Comparison of ENCODE assay signal across 8 cellular contexts in the genomic region with DNA sequence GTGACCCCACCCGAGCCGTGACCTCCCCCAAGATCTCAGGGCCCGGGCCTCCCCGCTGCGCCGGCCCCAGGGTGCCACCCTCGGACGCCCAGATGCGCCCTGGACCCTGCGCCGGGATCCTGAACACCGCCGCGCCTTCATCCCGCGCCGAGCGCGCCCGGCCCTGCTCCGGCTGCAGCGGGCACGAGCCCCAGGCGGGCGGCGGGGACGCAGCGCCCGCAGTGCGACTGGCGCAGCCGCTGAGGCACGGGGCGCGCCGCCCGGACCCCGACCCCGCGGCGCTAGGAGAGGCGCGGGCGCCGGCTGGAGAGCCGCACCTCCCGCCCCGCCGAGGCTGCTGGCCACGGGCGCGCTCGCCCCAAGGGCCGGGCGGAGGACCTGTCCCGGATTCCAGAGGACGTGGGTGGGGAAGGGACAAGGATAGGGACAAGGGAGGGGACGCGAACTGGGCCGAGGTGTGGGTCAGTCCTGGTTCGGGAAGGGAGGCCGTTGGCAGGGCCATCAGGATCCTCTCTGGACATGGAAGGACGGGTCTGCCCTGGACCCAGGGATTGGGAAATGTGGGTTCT. TPM values are rescaled to one million over a fixed set of nuclear protein-coding genes. Genes with fewer than 3 reads are reported as not detected.
DNase-seq lines count a peak whose midpoint lies in the region; ATAC-seq and TF ChIP-seq lines count a peak whose summit lies in the region.

No MANE protein-coding gene starts in this region.

- DNase-seq in activated naive CD4-positive, alpha-beta T cell treated with Interleukin-2 at 50 U/mL for 16 hours: peak; percentile 26
- no peak for DNase-seq in activated naive CD4-positive, alpha-beta T cell treated with anti-CD3 and anti-CD28 coated beads, Interleukin-2, amount 50 U/mL, for 16 hours
- DNase-seq in adrenal gland (no peak), lower leg skin (ENCODE audit: low spot score in 2 of 2) (no peak), transverse colon (no peak), mesenteric fat pad (ENCODE audit: low spot score) (no peak)

- H3K9me3 ChIP-seq in adrenal gland (replicated peaks in 1 of 3) (no peaks in the 10 kb centered on the region), transverse colon (no peaks in the 10 kb centered on the region)

- TF ChIP-seq POLR2A in adrenal gland (IDR thresholded peaks at IDR 0.05) (no peak), lower leg skin (IDR thresholded peaks at IDR 0.05) (no peak), transverse colon (IDR thresholded peaks at IDR 0.05) (no peak)

- intact Hi-C loops in adrenal gland (cut with DNase I): no loop called here
- intact Hi-C loops in lower leg skin (cut with DNase I; ENCODE audit: low total_unique reads): no loop called here
- intact Hi-C loops in transverse colon (cut with DNase I; ENCODE audit: low total_unique reads): no loop called here

- TF ChIP-seq EP300 in transverse colon (IDR thresholded peaks at IDR 0.05; ENCODE audit: low read depth): no peak

- H3K27ac ChIP-seq in adrenal gland (peak overlapping the region in 3 of 5 donors; percentile 35 to 72 (median 68)), transverse colon (peak overlapping the region; percentile 66 to 83 (median 76))

- no peaks in the 10 kb centered on the region for H3K27me3 ChIP-seq in adrenal gland
- peaks cover 35% of the 10 kb centered on the region for H3K27me3 ChIP-seq in transverse colon

- WGBS in adrenal gland, 4 donors: 0 to 1% (median 0%) methylated on average over 6 to 63 of the region's 63 CpGs
- WGBS in lower leg skin, 2 donors: 1 to 4% methylated on average over 14 to 61 of the region's 63 CpGs
- 2% methylated on average over 34 of the region's 63 CpGs; no CpG with 5 or more reads in 1 of the 2 donors for WGBS in transverse colon (ENCODE audit: low coverage in 1 of 2), 2 donors

- peak overlapping the region in 2 of 4 donors; percentile 30 to 86 for H3K4me3 ChIP-seq in adrenal gland
- peak overlapping the region; percentile 44 for H3K4me3 ChIP-seq in lower leg skin (ENCODE audit: low read depth, poor library complexity, severe bottlenecking)
- H3K4me3 ChIP-seq in transverse colon: peak overlapping the region; percentile 64 to 74 (median 67)

- in situ Hi-C loops in transverse colon (cut with MboI; ENCODE audit: low pct_ligation_motif_present in 1 of 4, low pct_unique_long_range_greater_than_20kb in 1 of 4, low sequenced_read_pairs in 3 of 4): loop anchor here in 1 of 4 donors (25.0 kb wide), 1 partner anchor 180 kb away; the partner anchor contains the start of genes HAUS3 and POLN

- H3K4me1 ChIP-seq in adrenal gland (replicated peaks in 1 of 2) (peaks cover 25 to 35% of the 10 kb centered on the region in 2 donors), transverse colon (peaks cover 23 to 59% (median 47%) of the 10 kb centered on the region in 4 donors)

- H3K36me3 ChIP-seq in adrenal gland (replicated peaks in 1 of 2) (no peaks in the 10 kb centered on the region), transverse colon (no peaks in the 10 kb centered on the region)

- no peak for TF ChIP-seq CTCF in adrenal gland (IDR thresholded peaks at IDR 0.05)
- no peak for TF ChIP-seq CTCF in lower leg skin (IDR thresholded peaks at IDR 0.05)
- no peak for TF ChIP-seq CTCF in transverse colon (IDR thresholded peaks at IDR 0.05)

- ATAC-seq in HG02981 (IDR thresholded peaks at IDR 0.05; ENCODE audit: unreplicated experiment) (no peak), GM21423 (IDR thresholded peaks at IDR 0.05; ENCODE audit: unreplicated experiment) (no peak)

RNA-seq across cellular contexts. Expression of gene ZFYVE28, which starts 1.2 kb away (rescaled TPM):
- total RNA-seq in adrenal gland: 10 to 100 TPM; 13.9 to 23.5 (median 16.0) TPM
- polyA plus RNA-seq in adrenal gland: 10 to 100 TPM in 2 of 3 donors, 1 to 10 TPM in 1; 4.3 to 24.6 (median 20.0) TPM
- total RNA-seq in lower leg skin: 10 to 100 TPM in 2 of 4 donors, 1 to 10 TPM in 2; 5.0 to 12.8 (median 9.9) TPM
- total RNA-seq in transverse colon: 100 to 1,000 TPM in 1 of 4 donors, 10 to 100 TPM in 3; 44.8 to 110 (median 69.6) TPM
- 12.9 TPM for total RNA-seq in mesenteric fat pad

RNA-seq across cellular contexts. Expression of gene CFAP99, which starts 1.5 kb away (rescaled TPM):
- 1 to 10 TPM in 7 of 8 donors, under 1 TPM in 1; 0.18 to 5.0 (median 3.0) TPM for total RNA-seq in adrenal gland
- polyA plus RNA-seq in adrenal gland: 1 to 10 TPM; 2.1 to 3.8 (median 3.3) TPM
- total RNA-seq in lower leg skin: not detected
- total RNA-seq in transverse colon: under 1 TPM in 3 of 4 donors, not detected in 1; 0.32 to 0.82 (median 0.60) TPM
- total RNA-seq in mesenteric fat pad: not detected

RNA-seq across cellular contexts. Expression of gene RNF4, which starts 51.6 kb away (rescaled TPM):
- total RNA-seq in adrenal gland (10 to 100 TPM; 40.7 to 78.6 (median 49.9) TPM), lower leg skin (10 to 100 TPM; 30.4 to 44.0 (median 37.9) TPM), transverse colon (10 to 100 TPM; 20.9 to 50.5 (median 35.8) TPM), mesenteric fat pad (48.6 TPM)
- 10 to 100 TPM; 14.5 to 84.1 (median 18.7) TPM for polyA plus RNA-seq in adrenal gland
